In the genomic region with DNA sequence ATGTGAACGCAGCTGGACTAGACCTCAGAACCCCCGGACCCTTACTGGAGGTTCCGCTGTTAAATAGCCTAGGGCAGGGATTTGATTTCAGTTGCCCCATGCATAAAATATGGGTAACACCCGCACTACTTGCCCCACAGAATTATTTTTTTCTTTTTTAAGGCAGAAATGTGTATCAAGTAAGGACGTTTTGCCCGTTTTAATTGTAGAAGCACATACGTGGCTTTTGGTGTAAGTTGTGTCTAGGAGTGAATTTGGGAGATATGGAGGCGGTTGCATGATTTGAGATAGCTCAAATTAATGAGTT, we compare ENCODE assay signal across 1 cellular context.
TF ChIP-seq lines count a peak whose summit lies in the region.

No MANE protein-coding gene starts in this region.

TF ChIP-seq in K562, 482 proteins besides CTCF, POLR2A, EP300 and RAD21 (continued from another document):
- TF ChIP-seq, protein P1, sequence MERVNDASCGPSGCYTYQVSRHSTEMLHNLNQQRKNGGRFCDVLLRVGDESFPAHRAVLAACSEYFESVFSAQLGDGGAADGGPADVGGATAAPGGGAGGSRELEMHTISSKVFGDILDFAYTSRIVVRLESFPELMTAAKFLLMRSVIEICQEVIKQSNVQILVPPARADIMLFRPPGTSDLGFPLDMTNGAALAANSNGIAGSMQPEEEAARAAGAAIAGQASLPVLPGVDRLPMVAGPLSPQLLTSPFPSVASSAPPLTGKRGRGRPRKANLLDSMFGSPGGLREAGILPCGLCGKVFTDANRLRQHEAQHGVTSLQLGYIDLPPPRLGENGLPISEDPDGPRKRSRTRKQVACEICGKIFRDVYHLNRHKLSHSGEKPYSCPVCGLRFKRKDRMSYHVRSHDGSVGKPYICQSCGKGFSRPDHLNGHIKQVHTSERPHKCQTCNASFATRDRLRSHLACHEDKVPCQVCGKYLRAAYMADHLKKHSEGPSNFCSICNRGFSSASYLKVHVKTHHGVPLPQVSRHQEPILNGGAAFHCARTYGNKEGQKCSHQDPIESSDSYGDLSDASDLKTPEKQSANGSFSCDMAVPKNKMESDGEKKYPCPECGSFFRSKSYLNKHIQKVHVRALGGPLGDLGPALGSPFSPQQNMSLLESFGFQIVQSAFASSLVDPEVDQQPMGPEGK (CRISPR knock-in tag; IDR thresholded peaks at IDR 0.05; ENCODE audit: borderline replicate concordance), result no peak
- no peak for TF ChIP-seq SRSF9 (IDR thresholded peaks at IDR 0.05; ENCODE audit: borderline replicate concordance, low read depth, low read length)
- TF ChIP-seq POLR3A (IDR thresholded peaks at IDR 0.05; ENCODE audit: borderline replicate concordance, extremely low read depth, insufficient read depth, insufficient read length), result no peak
